10 cellular contexts compared by ENCODE assay signal in genomic region chr9:77892171-77892570, GRCh38.
DNase-seq lines count a peak whose midpoint lies in the region; ATAC-seq and TF ChIP-seq lines count a peak whose summit lies in the region.
"Had no signal": no experiment of that assay in that cellular context is flagged by ENCODE, and none has a peak within 500 bp of the region (broad histone marks: within the 10 kb centered on the region; RNA-seq: fewer than 3 reads in every experiment).

No MANE protein-coding gene starts in this region.

- TF ChIP-seq CTCF in OCI-LY3 (IDR thresholded peaks at IDR 0.05; ENCODE audit: low read depth, low read length): no peak
- no peak for TF ChIP-seq CTCF in osteocyte (IDR thresholded peaks at IDR 0.05)
- TF ChIP-seq CTCF in adrenal gland (IDR thresholded peaks at IDR 0.05): no peak

- H3K36me3 Mint-ChIP-seq in activated CD4-positive, alpha-beta T cell treated with anti-CD3 and anti-CD28 coated beads for 36 hours (ENCODE audit: low read depth): peaks cover 6% of the 10 kb centered on the region
- peaks cover 12% of the 10 kb centered on the region for H3K36me3 Mint-ChIP-seq in osteocyte (ENCODE audit: unreplicated experiment)

- H3K9ac ChIP-seq in OCI-LY3 (ENCODE audit: low read length): no peak overlapping the region

- H3K27me3 ChIP-seq in OCI-LY3 (ENCODE audit: low read depth, low read length): no peaks in the 10 kb centered on the region
- no peaks in the 10 kb centered on the region for H3K27me3 ChIP-seq in adrenal gland

- H3K4me1 ChIP-seq in OCI-LY3 (ENCODE audit: low read length): peaks cover 23% of the 10 kb centered on the region
- H3K4me1 ChIP-seq in adrenal gland (replicated peaks in 1 of 2): peaks cover 0 to 5% of the 10 kb centered on the region in 2 donors

- no peaks in the 10 kb centered on the region for H3K79me2 ChIP-seq in OCI-LY3 (ENCODE audit: low read length)

- no peaks in the 10 kb centered on the region for H3K9me3 Mint-ChIP-seq in activated CD4-positive, alpha-beta T cell treated with anti-CD3 and anti-CD28 coated beads for 36 hours (ENCODE audit: low read depth)
- H3K9me3 Mint-ChIP-seq in osteocyte (ENCODE audit: unreplicated experiment): no peaks in the 10 kb centered on the region

- 0 out of 2 replicates have a peak overlapping the region, but pooled peaks have one; percentile 91 for H2AFZ ChIP-seq in OCI-LY3 (ENCODE audit: low read depth, low read length)

- DNase-seq in activated CD4-positive, alpha-beta T cell treated with anti-CD3 and anti-CD28 coated beads for 36 hours: peak; percentile 22
- no peak for DNase-seq in activated CD4-positive, alpha-beta T cell treated with anti-CD3 and anti-CD28 coated beads, Interleukin-2, amount 50 U/mL, for 4 hours
- DNase-seq in osteocyte (ENCODE audit: extremely low spot score, unreplicated experiment) (no peak), NCI-H69 (lab: John Stamatoyannopoulos, UW) (no peak), NCI-H526 treated with DMSO at 0.1 percent for 48 hours (lab: John Stamatoyannopoulos, UW) (no peak), adrenal gland (no peak)
- DNase-seq: activated gamma-delta T cell had no signal

- H3K27me3 Mint-ChIP-seq in activated CD4-positive, alpha-beta T cell treated with anti-CD3 and anti-CD28 coated beads for 36 hours: no peaks in the 10 kb centered on the region
- H3K27me3 Mint-ChIP-seq in osteocyte (ENCODE audit: unreplicated experiment): no peaks in the 10 kb centered on the region

- H3K27ac Mint-ChIP-seq in activated CD4-positive, alpha-beta T cell treated with anti-CD3 and anti-CD28 coated beads for 36 hours: peak overlapping the region; percentile 14
- H3K27ac Mint-ChIP-seq in osteocyte (ENCODE audit: unreplicated experiment): peak overlapping the region; percentile 3

- no peaks in the 10 kb centered on the region for H3K9me3 ChIP-seq in OCI-LY3 (ENCODE audit: insufficient read depth, low read length)
- H3K9me3 ChIP-seq in adrenal gland (replicated peaks in 1 of 3): no peaks in the 10 kb centered on the region
- H3K9me3 ChIP-seq: A549 had no signal

- intact Hi-C loops in activated CD4-positive, alpha-beta T cell treated with anti-CD3 and anti-CD28 coated beads for 36 hours (cut with DNase I, micrococcal nuclease): no loop called here
- intact Hi-C loops in adrenal gland (cut with DNase I): no loop called here

- H3K27ac ChIP-seq in OCI-LY3 (ENCODE audit: low read length) (peak overlapping the region; percentile 0; the same call in 1 of the 2 replicates), adrenal gland (no peak overlapping the region)
- H3K27ac ChIP-seq: A549 had no signal

- H3K4me2 ChIP-seq in OCI-LY3 (ENCODE audit: low read length): peak overlapping the region; percentile 41
- H3K4me2 ChIP-seq: A549 had no signal

- TF ChIP-seq POLR2A in adrenal gland (IDR thresholded peaks at IDR 0.05): no peak

- POLR2A ChIA-PET in activated CD4-positive, alpha-beta T cell treated with anti-CD3 and anti-CD28 coated beads for 36 hours (lab: Charles Lee): no interaction called here

- peak; percentile 65 for ATAC-seq in activated CD4-positive, alpha-beta T cell treated with anti-CD3 and anti-CD28 coated beads for 36 hours
- ATAC-seq in HG02571 (IDR thresholded peaks at IDR 0.05; ENCODE audit: unreplicated experiment): peak; percentile 72
- ATAC-seq: A549 had no signal

- CTCF ChIA-PET in activated CD4-positive, alpha-beta T cell treated with anti-CD3 and anti-CD28 coated beads for 36 hours (lab: Charles Lee): interaction anchor here (0.6 to 2.3 kb wide), 5 partner anchors 10 to 565 kb away, joined by 3 to 6 read pairs (median 3); no protein-coding TSS in a partner anchor

- 65 to 88% (median 77%) methylated on average over 1 of the region's 1 CpG for WGBS in adrenal gland, 4 donors

- H3K36me3 ChIP-seq in OCI-LY3 (replicated peaks; ENCODE audit: low read depth, low read length) (no peaks in the 10 kb centered on the region), adrenal gland (replicated peaks in 1 of 2) (no peaks in the 10 kb centered on the region)

- H4K20me1 ChIP-seq in OCI-LY3 (ENCODE audit: insufficient read depth, low read length): no peaks in the 10 kb centered on the region

- no peak overlapping the region for H3K4me3 ChIP-seq in OCI-LY3 (ENCODE audit: low read length)
- no peak overlapping the region for H3K4me3 ChIP-seq in adrenal gland
- H3K4me3 ChIP-seq: A549 had no signal

- H3K4me1 Mint-ChIP-seq in activated CD4-positive, alpha-beta T cell treated with anti-CD3 and anti-CD28 coated beads for 36 hours: peaks cover 15% of the 10 kb centered on the region
- H3K4me1 Mint-ChIP-seq in osteocyte (ENCODE audit: unreplicated experiment): peaks cover 8% of the 10 kb centered on the region

- no peak overlapping the region for H3K4me3 Mint-ChIP-seq in activated CD4-positive, alpha-beta T cell treated with anti-CD3 and anti-CD28 coated beads for 36 hours
- H3K4me3 Mint-ChIP-seq in osteocyte (ENCODE audit: unreplicated experiment): no peak overlapping the region
